In genomic region chr1:207031632-207032258, GRCh38 we compare ENCODE assay signal across 17 cellular contexts. TPM values are rescaled to one million over a fixed set of nuclear protein-coding genes. Genes with fewer than 3 reads are reported as not detected.
DNase-seq lines count a peak whose midpoint lies in the region; ATAC-seq and TF ChIP-seq lines count a peak whose summit lies in the region.
"Had no signal": no experiment of that assay in that cellular context is flagged by ENCODE, and none has a peak within 500 bp of the region (broad histone marks: within the 10 kb centered on the region; RNA-seq: fewer than 3 reads in every experiment).

No MANE protein-coding gene starts in this region.

- peak overlapping the region; percentile 5 to 57 for H3K27ac ChIP-seq in liver (ENCODE audit: low read depth in 1 of 2, low read length in 2 of 2)
- H3K27ac ChIP-seq: adrenal gland, HL-60 had no signal

- POLR2A ChIA-PET in MCF 10A (lab: Yijun Ruan, JAX), result interaction anchor here (0.6 to 33.4 kb wide), 40 partner anchors 6 to 1399 kb away, joined by 3 to 2100 read pairs (median 6); partner anchors contain the start of genes C1orf116, CD46, CD55 and DYRK3

- H3K27ac Mint-ChIP-seq in MCF 10A (ENCODE audit: low read depth, unreplicated experiment) (peak overlapping the region; percentile 86), type B pancreatic cell (peak overlapping the region; percentile 100)
- H3K27ac Mint-ChIP-seq: effector memory CD8-positive, alpha-beta T cell; stimulated activated naive CD8-positive, alpha-beta T cell treated with anti-CD3 and anti-CD28 coated beads, Interleukin-15, Interleukin-2, amounts not matched to agents 100 ng/mL and 50 ng/mL, for 24 hours had no signal

- TF ChIP-seq RAD21 in liver (IDR thresholded peaks at IDR 0.05), result peak in 1 of 2 donors; percentile 19

- peaks cover 87% of the 10 kb centered on the region for H3K4me1 Mint-ChIP-seq in MCF 10A (ENCODE audit: insufficient read depth, unreplicated experiment)
- peaks cover 18% of the 10 kb centered on the region for H3K4me1 Mint-ChIP-seq in type B pancreatic cell (ENCODE audit: unreplicated experiment)

- no TSS peak for BruUV-seq in MCF 10A (replicated peaks; lab: Mats Ljungman, UMichigan)

- H3K36me3 ChIP-seq in liver (ENCODE audit: control insufficient read depth in 4 of 4, insufficient read depth in 3 of 4, low read depth in 1 of 4, low read length in 3 of 4), result no peaks in the 10 kb centered on the region
- H3K36me3 ChIP-seq: adrenal gland had no signal

- intact Hi-C loops in MCF 10A (cut with micrococcal nuclease), result loop anchor here (1.0 to 5.0 kb wide), 2 partner anchors 13 to 291 kb away; partner anchors contain the start of gene CD55

- peak overlapping the region; percentile 75 for H3K4me3 Mint-ChIP-seq in MCF 10A (ENCODE audit: unreplicated experiment)
- H3K4me3 Mint-ChIP-seq in type B pancreatic cell, result peak overlapping the region; percentile 95
- H3K4me3 Mint-ChIP-seq: effector memory CD8-positive, alpha-beta T cell; neural crest cell; stimulated activated naive CD8-positive, alpha-beta T cell treated with anti-CD3 and anti-CD28 coated beads, Interleukin-15, Interleukin-2, amounts not matched to agents 100 ng/mL and 50 ng/mL, for 24 hours had no signal

- no peaks in the 10 kb centered on the region for H3K27me3 ChIP-seq in liver (ENCODE audit: control insufficient read depth in 4 of 4, insufficient read depth in 4 of 4, low read length in 3 of 4)
- H3K27me3 ChIP-seq: adrenal gland had no signal

- DNase-seq in NCI-H1417 (lab: John Stamatoyannopoulos, UW) (peak in 2 of 3 experiments; percentile 39 to 67), NCI-H1417 treated with DMSO at 0.1 percent for 48 hours (lab: John Stamatoyannopoulos, UW) (no peak), MCF 10A (ENCODE audit: unreplicated experiment) (peak; percentile 69), type B pancreatic cell (ENCODE audit: extremely low spot score, unreplicated experiment) (no peak), NCI-H128 (lab: John Stamatoyannopoulos, UW; ENCODE audit: unreplicated experiment) (no peak)
- DNase-seq in activated naive CD4-positive, alpha-beta T cell treated with Interleukin-2 at 50 U/mL for 16 hours, result no peak
- DNase-seq: adrenal gland; effector memory CD8-positive, alpha-beta T cell; NCI-H1048; OCI-M1; stimulated activated CD4-positive, alpha-beta T cell treated with anti-CD3 and anti-CD28 coated beads, Interleukin-2, amount 100 ng/mL, for 24 hours; T-helper 9 cell had no signal

- H3K4me3 ChIP-seq in liver (ENCODE audit: low read depth in 1 of 3, low read length in 3 of 3), result no peak overlapping the region
- H3K4me3 ChIP-seq: adrenal gland had no signal

- H3K9me3 Mint-ChIP-seq in MCF 10A (ENCODE audit: unreplicated experiment), result no peaks in the 10 kb centered on the region
- H3K9me3 Mint-ChIP-seq in type B pancreatic cell, result no peaks in the 10 kb centered on the region
- H3K9me3 Mint-ChIP-seq: effector memory CD8-positive, alpha-beta T cell; stimulated activated naive CD8-positive, alpha-beta T cell treated with anti-CD3 and anti-CD28 coated beads, Interleukin-15, Interleukin-2, amounts not matched to agents 100 ng/mL and 50 ng/mL, for 24 hours had no signal

- H3K27me3 Mint-ChIP-seq in MCF 10A (ENCODE audit: insufficient read depth, unreplicated experiment), result no peaks in the 10 kb centered on the region
- H3K27me3 Mint-ChIP-seq in type B pancreatic cell, result peaks cover 27% of the 10 kb centered on the region

- no peak for ATAC-seq in GM21423 (IDR thresholded peaks at IDR 0.05; ENCODE audit: unreplicated experiment)
- ATAC-seq: effector memory CD8-positive, alpha-beta T cell had no signal

- peaks cover 6 to 20% (median 15%) of the 10 kb centered on the region in 4 donors for H3K4me1 ChIP-seq in liver (ENCODE audit: control insufficient read depth in 4 of 4, insufficient read depth in 4 of 4, low read length in 3 of 4)

- TF ChIP-seq CTCF in MCF 10A (IDR thresholded peaks at IDR 0.05; ENCODE audit: unreplicated experiment) (no peak), liver (IDR thresholded peaks at IDR 0.05; ENCODE audit: low read depth, low read length, missing input control) (no peak), type B pancreatic cell (conservative IDR thresholded peaks at IDR 0.05) (no peak)

- H3K9ac ChIP-seq in liver (ENCODE audit: low read depth in 1 of 2, low read length in 2 of 2), result no peak overlapping the region

- peaks cover 7% of the 10 kb centered on the region for H3K36me3 Mint-ChIP-seq in MCF 10A (ENCODE audit: insufficient read depth, unreplicated experiment)
- H3K36me3 Mint-ChIP-seq in type B pancreatic cell, result peaks cover 10% of the 10 kb centered on the region

- 32% methylated on average over 7 of the region's 7 CpGs for WGBS in liver

- CTCF ChIA-PET in MCF 10A (lab: Yijun Ruan, JAX), result interaction anchor here (0.6 to 17.4 kb wide), 14 partner anchors 11 to 468 kb away, joined by 3 to 280 read pairs (median 10); partner anchors contain the start of gene PFKFB2

- no peaks in the 10 kb centered on the region for H3K9me3 ChIP-seq in liver (ENCODE audit: control insufficient read depth in 4 of 4, low read length in 3 of 4)
- H3K9me3 ChIP-seq: adrenal gland had no signal

TF ChIP-seq in liver, 16 proteins besides CTCF, POLR2A, EP300 and RAD21 (continues in another document):
- TF ChIP-seq ATF3 (IDR thresholded peaks at IDR 0.05) (no peak), TAF1 (conservative IDR thresholded peaks at IDR 0.05) (no peak), RXRA (IDR thresholded peaks at IDR 0.05) (peak; percentile 29 to 82), ZBTB33 (IDR thresholded peaks at IDR 0.05) (peak; percentile 74), HNF4G (IDR thresholded peaks at IDR 0.05) (no peak), REST (IDR thresholded peaks at IDR 0.05) (peak; percentile 41), NR2F2 (IDR thresholded peaks at IDR 0.05) (no peak), JUND (IDR thresholded peaks at IDR 0.05) (peak in 1 of 2 donors; percentile 75), GABPA (IDR thresholded peaks at IDR 0.05 in 1 of 2, conservative IDR thresholded peaks at IDR 0.05 in 1 of 2) (no peak), EGR1 (IDR thresholded peaks at IDR 0.05; ENCODE audit: low read depth in 2 of 2) (no peak), MAX (IDR thresholded peaks at IDR 0.05) (peak; percentile 75), FOXA2 (IDR thresholded peaks at IDR 0.05) (peak; percentile 42)

RNA-seq across cellular contexts. Expression of gene C1orf116, which starts 0.8 kb away (rescaled TPM):
- total RNA-seq in MCF 10A (2022), result 35.4 and 35.5 TPM in 2 replicates
- total RNA-seq in liver, result under 1 TPM; 0.59 to 0.79 TPM
- under 1 TPM; 0.27 to 0.33 TPM for polyA plus RNA-seq in liver
- 50.4 and 108 TPM in 2 replicates for total RNA-seq in type B pancreatic cell (ENCODE audit: low replicate concordance)

RNA-seq across cellular contexts. Expression of gene YOD1, which starts 19.3 kb away (rescaled TPM):
- 19.2 and 24.2 TPM in 2 replicates for total RNA-seq in MCF 10A (2022)
- total RNA-seq in liver, result 10 to 100 TPM in 1 of 2 donors, 1 to 10 TPM in 1; 7.7 to 79.4 TPM
- polyA plus RNA-seq in liver, result 1 to 10 TPM; 1.3 to 1.8 TPM
- 12.3 and 15.0 TPM in 2 replicates for total RNA-seq in type B pancreatic cell (ENCODE audit: low replicate concordance)

RNA-seq across cellular contexts. Expression of gene PFKFB2, which starts 21.3 kb away (rescaled TPM):
- total RNA-seq in MCF 10A (2022), result 21.1 and 22.0 TPM in 2 replicates
- total RNA-seq in liver, result 1 to 10 TPM; 4.0 to 5.9 TPM
- polyA plus RNA-seq in liver, result 1 to 10 TPM; 1.5 to 2.0 TPM
- total RNA-seq in type B pancreatic cell (ENCODE audit: low replicate concordance), result 18.7 and 31.4 TPM in 2 replicates

RNA-seq across cellular contexts. Expression of gene C4BPB, which starts 56.9 kb away (rescaled TPM):
- not detected in 2 replicates for total RNA-seq in MCF 10A (2022)
- 100 to 1,000 TPM in 1 of 2 donors, 10 to 100 TPM in 1; 59.7 to 460 TPM for total RNA-seq in liver
- polyA plus RNA-seq in liver, result 100 to 1,000 TPM; 399 to 404 TPM
- 0.36 and 4.4 TPM in 2 replicates for total RNA-seq in type B pancreatic cell (ENCODE audit: low replicate concordance)
- total RNA-seq: neural crest cell had no signal

Comparison
In these comparisons a context has a peak if more than half of its experiments do, and no peak if none do; other contexts are left out.
1. DNase-seq: peak in NCI-H1417 (2 of 3) and MCF 10A (single experiment); none in NCI-H1417 treated with DMSO at 0.1 percent for 48 hours (single experiment), type B pancreatic cell (single experiment), activated naive CD4-positive, alpha-beta T cell treated with Interleukin-2 at 50 U/mL for 16 hours (single experiment) and NCI-H128 (single experiment).
2. RNA of gene C1orf116, which starts 0.8 kb away (total RNA-seq): 50.4 to 108 TPM in type B pancreatic cell and 35.4 to 35.5 TPM in MCF 10A; 0.59 to 0.79 TPM in liver; every median in the first group is over 10 times any median in the second.